1 cellular context compared by ENCODE assay signal in the genomic region with DNA sequence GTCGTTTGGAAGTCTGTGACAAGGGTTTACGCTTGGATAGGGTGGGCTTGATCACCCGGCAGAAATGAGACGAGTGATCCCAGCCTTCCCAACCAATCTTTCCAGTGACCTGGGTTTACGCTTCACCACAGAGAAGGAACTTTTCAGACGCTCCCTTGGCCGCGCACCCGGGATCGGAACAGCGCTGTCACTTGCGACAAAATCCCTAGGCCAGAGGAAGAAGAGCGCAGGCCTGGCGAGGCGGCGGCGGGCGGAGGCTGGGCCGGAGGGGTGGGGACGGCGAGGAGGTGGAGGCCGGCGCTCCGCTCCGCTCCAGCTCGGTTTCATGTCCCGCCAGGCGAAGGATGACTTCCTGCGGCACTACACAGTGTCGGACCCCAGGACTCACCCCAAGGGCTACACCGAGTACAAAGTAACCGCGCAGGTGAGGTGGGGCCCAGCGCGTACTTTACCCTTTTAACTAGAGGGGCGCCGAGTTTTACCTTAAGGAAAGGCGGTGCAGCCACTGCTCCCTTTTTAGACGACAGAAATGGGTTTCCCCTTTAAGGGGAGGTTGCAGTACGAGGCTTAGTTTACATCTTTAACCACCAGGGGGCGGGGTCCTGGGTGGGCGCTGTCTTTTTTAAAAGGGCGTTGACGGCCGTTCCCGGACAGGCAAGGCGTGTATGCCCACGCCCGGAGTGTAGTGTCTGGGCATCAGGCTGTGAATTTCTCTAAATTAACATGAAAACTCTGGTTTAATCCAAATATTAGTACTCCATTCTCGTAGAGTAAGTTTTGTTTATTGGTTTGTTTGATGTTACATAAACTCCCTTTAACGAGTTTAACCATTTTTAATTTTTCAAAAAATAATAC.
TF ChIP-seq lines count a peak whose summit lies in the region.

A gene with protein sequence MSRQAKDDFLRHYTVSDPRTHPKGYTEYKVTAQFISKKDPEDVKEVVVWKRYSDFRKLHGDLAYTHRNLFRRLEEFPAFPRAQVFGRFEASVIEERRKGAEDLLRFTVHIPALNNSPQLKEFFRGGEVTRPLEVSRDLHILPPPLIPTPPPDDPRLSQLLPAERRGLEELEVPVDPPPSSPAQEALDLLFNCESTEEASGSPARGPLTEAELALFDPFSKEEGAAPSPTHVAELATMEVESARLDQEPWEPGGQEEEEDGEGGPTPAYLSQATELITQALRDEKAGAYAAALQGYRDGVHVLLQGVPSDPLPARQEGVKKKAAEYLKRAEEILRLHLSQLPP (plus strand): TSS at position 227 of the 855 bp plus-strand sequence. CDS start 99 bp downstream, at position 326.

TF ChIP-seq in HepG2, 621 proteins besides CTCF, POLR2A, EP300 and RAD21 (continued from another document):
- TF ChIP-seq, protein P1, sequence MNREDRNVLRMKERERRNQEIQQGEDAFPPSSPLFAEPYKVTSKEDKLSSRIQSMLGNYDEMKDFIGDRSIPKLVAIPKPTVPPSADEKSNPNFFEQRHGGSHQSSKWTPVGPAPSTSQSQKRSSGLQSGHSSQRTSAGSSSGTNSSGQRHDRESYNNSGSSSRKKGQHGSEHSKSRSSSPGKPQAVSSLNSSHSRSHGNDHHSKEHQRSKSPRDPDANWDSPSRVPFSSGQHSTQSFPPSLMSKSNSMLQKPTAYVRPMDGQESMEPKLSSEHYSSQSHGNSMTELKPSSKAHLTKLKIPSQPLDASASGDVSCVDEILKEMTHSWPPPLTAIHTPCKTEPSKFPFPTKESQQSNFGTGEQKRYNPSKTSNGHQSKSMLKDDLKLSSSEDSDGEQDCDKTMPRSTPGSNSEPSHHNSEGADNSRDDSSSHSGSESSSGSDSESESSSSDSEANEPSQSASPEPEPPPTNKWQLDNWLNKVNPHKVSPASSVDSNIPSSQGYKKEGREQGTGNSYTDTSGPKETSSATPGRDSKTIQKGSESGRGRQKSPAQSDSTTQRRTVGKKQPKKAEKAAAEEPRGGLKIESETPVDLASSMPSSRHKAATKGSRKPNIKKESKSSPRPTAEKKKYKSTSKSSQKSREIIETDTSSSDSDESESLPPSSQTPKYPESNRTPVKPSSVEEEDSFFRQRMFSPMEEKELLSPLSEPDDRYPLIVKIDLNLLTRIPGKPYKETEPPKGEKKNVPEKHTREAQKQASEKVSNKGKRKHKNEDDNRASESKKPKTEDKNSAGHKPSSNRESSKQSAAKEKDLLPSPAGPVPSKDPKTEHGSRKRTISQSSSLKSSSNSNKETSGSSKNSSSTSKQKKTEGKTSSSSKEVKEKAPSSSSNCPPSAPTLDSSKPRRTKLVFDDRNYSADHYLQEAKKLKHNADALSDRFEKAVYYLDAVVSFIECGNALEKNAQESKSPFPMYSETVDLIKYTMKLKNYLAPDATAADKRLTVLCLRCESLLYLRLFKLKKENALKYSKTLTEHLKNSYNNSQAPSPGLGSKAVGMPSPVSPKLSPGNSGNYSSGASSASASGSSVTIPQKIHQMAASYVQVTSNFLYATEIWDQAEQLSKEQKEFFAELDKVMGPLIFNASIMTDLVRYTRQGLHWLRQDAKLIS (CRISPR knock-in tag; IDR thresholded peaks at IDR 0.05) = no peak
- no peak for TF ChIP-seq MEIS1 (CRISPR knock-in tag; IDR thresholded peaks at IDR 0.05; ENCODE audit: borderline replicate concordance)
- TF ChIP-seq, protein P2, sequence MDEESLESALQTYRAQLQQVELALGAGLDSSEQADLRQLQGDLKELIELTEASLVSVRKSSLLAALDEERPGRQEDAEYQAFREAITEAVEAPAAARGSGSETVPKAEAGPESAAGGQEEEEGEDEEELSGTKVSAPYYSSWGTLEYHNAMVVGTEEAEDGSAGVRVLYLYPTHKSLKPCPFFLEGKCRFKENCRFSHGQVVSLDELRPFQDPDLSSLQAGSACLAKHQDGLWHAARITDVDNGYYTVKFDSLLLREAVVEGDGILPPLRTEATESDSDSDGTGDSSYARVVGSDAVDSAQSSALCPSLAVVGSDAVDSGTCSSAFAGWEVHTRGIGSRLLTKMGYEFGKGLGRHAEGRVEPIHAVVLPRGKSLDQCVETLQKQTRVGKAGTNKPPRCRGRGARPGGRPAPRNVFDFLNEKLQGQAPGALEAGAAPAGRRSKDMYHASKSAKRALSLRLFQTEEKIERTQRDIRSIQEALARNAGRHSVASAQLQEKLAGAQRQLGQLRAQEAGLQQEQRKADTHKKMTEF (CRISPR knock-in tag; IDR thresholded peaks at IDR 0.05) = peak; percentile 89
- no peak for TF ChIP-seq ZFP36L2 (CRISPR knock-in tag; IDR thresholded peaks at IDR 0.05)
- peak; percentile 68; the same call in 1 of the 2 replicates for TF ChIP-seq HIVEP1 (CRISPR knock-in tag; IDR thresholded peaks at IDR 0.05)
- peak; percentile 87 for TF ChIP-seq PHF8 (CRISPR knock-in tag; IDR thresholded peaks at IDR 0.05)
- TF ChIP-seq, protein P3, sequence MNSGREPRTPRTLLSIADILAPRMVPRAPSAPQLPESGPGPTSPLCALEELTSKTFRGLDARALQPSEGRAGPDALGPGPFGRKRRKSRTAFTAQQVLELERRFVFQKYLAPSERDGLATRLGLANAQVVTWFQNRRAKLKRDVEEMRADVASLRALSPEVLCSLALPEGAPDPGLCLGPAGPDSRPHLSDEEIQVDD (CRISPR knock-in tag; IDR thresholded peaks at IDR 0.05; ENCODE audit: borderline replicate concordance) = no peak
- TF ChIP-seq NKX3-1 (CRISPR knock-in tag; IDR thresholded peaks at IDR 0.05) = 0 out of 2 replicates have a peak, but pooled peaks have one; percentile 51
- TF ChIP-seq RORA (CRISPR knock-in tag; IDR thresholded peaks at IDR 0.05) = no peak
- TF ChIP-seq GATA4 (IDR thresholded peaks at IDR 0.05; ENCODE audit: borderline replicate concordance, low read depth) = no peak
- TF ChIP-seq NCOA2 (CRISPR knock-in tag; IDR thresholded peaks at IDR 0.05) = 0 out of 2 replicates have a peak, but pooled peaks have one; percentile 32
- TF ChIP-seq ESRRA (CRISPR knock-in tag; IDR thresholded peaks at IDR 0.05; ENCODE audit: low read depth) = peak; percentile 62; the same call in 1 of the 2 replicates
- no peak for TF ChIP-seq GTF2F1 (IDR thresholded peaks at IDR 0.05; ENCODE audit: low read length)
- TF ChIP-seq HNF4G (IDR thresholded peaks at IDR 0.05; ENCODE audit: borderline replicate concordance, low read depth, low read length) = peak; percentile 24; the same call in 1 of the 2 replicates
- peak; percentile 71; the same call in 1 of the 2 replicates for TF ChIP-seq HNF4G (CRISPR knock-in tag; IDR thresholded peaks at IDR 0.05; ENCODE audit: borderline replicate concordance, low read depth)
- TF ChIP-seq SCMH1 (CRISPR knock-in tag; IDR thresholded peaks at IDR 0.05; ENCODE audit: borderline replicate concordance) = no peak
- TF ChIP-seq YY1 (IDR thresholded peaks at IDR 0.05; ENCODE audit: insufficient read depth, insufficient replicate concordance, low read depth, low read length) = peak; percentile 76
- TF ChIP-seq ZNF883 (CRISPR knock-in tag; IDR thresholded peaks at IDR 0.05; ENCODE audit: not compliant biosample characterization) = peak; percentile 77
- no peak for TF ChIP-seq ZSCAN9 (CRISPR knock-in tag; IDR thresholded peaks at IDR 0.05; ENCODE audit: borderline replicate concordance)
- TF ChIP-seq ZMYM2 (CRISPR knock-in tag; IDR thresholded peaks at IDR 0.05) = no peak
- TF ChIP-seq ZNF766 (CRISPR knock-in tag; IDR thresholded peaks at IDR 0.05; ENCODE audit: borderline replicate concordance) = peak; percentile 68; the same call in 1 of the 2 replicates
- peak; percentile 80 for TF ChIP-seq ZBTB38 (CRISPR knock-in tag; IDR thresholded peaks at IDR 0.05)
- TF ChIP-seq GABPA (IDR thresholded peaks at IDR 0.05; ENCODE audit: low read depth, low read length) = no peak
- peak; percentile 61; the same call in 1 of the 2 replicates for TF ChIP-seq GABPA (CRISPR knock-in tag; IDR thresholded peaks at IDR 0.05; ENCODE audit: low read depth)
- TF ChIP-seq ZNF790 (CRISPR knock-in tag; IDR thresholded peaks at IDR 0.05; ENCODE audit: borderline replicate concordance) = no peak
- peak; percentile 30 for TF ChIP-seq AGO2 (optimal IDR thresholded peaks at IDR 0.05; ENCODE audit: low read depth, low read length)
